8 cellular contexts compared by ENCODE assay signal in genomic region chr12:105226219-105226618, GRCh38. TPM values are rescaled to one million over a fixed set of nuclear protein-coding genes. Genes with fewer than 3 reads are reported as not detected.
A peak's percentile ranks its signal among the peaks of the same experiment; 100 is the strongest.
DNase-seq lines count a peak whose midpoint lies in the region; ATAC-seq and TF ChIP-seq lines count a peak whose summit lies in the region.

No MANE protein-coding gene starts in this region.

- H2AFZ ChIP-seq in neuronal stem cell (ENCODE audit: low read length) = no peak overlapping the region

- DNase-seq in KG1 (lab: John Stamatoyannopoulos, UW) (peak; percentile 60), caudate nucleus (lab: John Stamatoyannopoulos, UW) (peak in 48 of 61 donors; percentile 16 to 93 (median 48)), lower lobe of right lung (no peak), upper lobe of right lung (peak; percentile 56), neuronal stem cell (ENCODE audit: low spot score) (no peak), NCI-H2171 (lab: John Stamatoyannopoulos, UW) (no peak)
- no peak for DNase-seq in stimulated activated naive CD4-positive, alpha-beta T cell treated with Interleukin-2 at 50 U/mL for 16 hours (lab: John Stamatoyannopoulos, UW)

- H3K9me3 ChIP-seq in lower lobe of right lung (no peaks in the 10 kb centered on the region), upper lobe of right lung (no peaks in the 10 kb centered on the region), neuronal stem cell (replicated peaks in 1 of 2; ENCODE audit: control insufficient read depth in 2 of 2, insufficient read depth in 1 of 2, low read depth in 1 of 2, low read length in 2 of 2) (no peaks in the 10 kb centered on the region)

- no peak overlapping the region for H3K14ac ChIP-seq in neuronal stem cell (ENCODE audit: low read length)

- no peak overlapping the region for H3K4me2 ChIP-seq in neuronal stem cell (ENCODE audit: insufficient read depth, low read length, poor library complexity, severe bottlenecking)

- H3K27ac ChIP-seq in caudate nucleus (ENCODE audit: low read depth, low read length) (peak overlapping the region; percentile 74), lower lobe of right lung (no peak overlapping the region), upper lobe of right lung (peak overlapping the region; percentile 55), neuronal stem cell (replicated peaks; ENCODE audit: low read length) (no peak overlapping the region)

- no CpG with 5 or more reads among the region's 8 CpGs for WGBS in neuronal stem cell (ENCODE audit: extremely low coverage in 2 of 2, insufficient read length in 2 of 2, insufficient replicate concordance in 1 of 2), 2 donors

- H2BK5ac ChIP-seq in neuronal stem cell (ENCODE audit: low read length) = no peak overlapping the region

- no peak overlapping the region for H4K8ac ChIP-seq in neuronal stem cell (ENCODE audit: low read depth, low read length)

- H3K27me3 ChIP-seq in lower lobe of right lung (ENCODE audit: low read depth) (no peaks in the 10 kb centered on the region), upper lobe of right lung (no peaks in the 10 kb centered on the region), neuronal stem cell (ENCODE audit: control insufficient read depth in 3 of 3, insufficient read depth in 3 of 3, low read depth in 1 of 3, low read length in 3 of 3) (no peaks in the 10 kb centered on the region)

- H3K23ac ChIP-seq in neuronal stem cell (ENCODE audit: low read depth, low read length, poor library complexity) = no peak overlapping the region

- ATAC-seq in GM18519 (IDR thresholded peaks at IDR 0.05; ENCODE audit: low FRiP score, unreplicated experiment) = peak; percentile 53
- peak; percentile 73 to 77 for ATAC-seq in lower lobe of right lung
- ATAC-seq in upper lobe of right lung = peak; percentile 78

- H3K9ac ChIP-seq in neuronal stem cell (ENCODE audit: low read depth, low read length, poor library complexity) = no peak overlapping the region

- peaks cover 34% of the 10 kb centered on the region for H3K4me1 ChIP-seq in lower lobe of right lung
- peaks cover 45% of the 10 kb centered on the region for H3K4me1 ChIP-seq in upper lobe of right lung
- peaks cover 0 to 14% of the 10 kb centered on the region in 2 donors for H3K4me1 ChIP-seq in neuronal stem cell (ENCODE audit: control insufficient read depth in 2 of 2, insufficient read depth in 1 of 2, low read depth in 1 of 2, low read length in 2 of 2)

- H2BK15ac ChIP-seq in neuronal stem cell (ENCODE audit: low read length) = no peak overlapping the region

- no peak overlapping the region for H4K91ac ChIP-seq in neuronal stem cell (ENCODE audit: low read depth, low read length, poor library complexity)

- H2AK5ac ChIP-seq in neuronal stem cell (ENCODE audit: low read depth, low read length) = no peak overlapping the region

- no peak overlapping the region for H3K4ac ChIP-seq in neuronal stem cell (ENCODE audit: low read length)

- no peaks in the 10 kb centered on the region for H3K79me1 ChIP-seq in neuronal stem cell (ENCODE audit: low read depth, low read length)

- H3K36me3 ChIP-seq in lower lobe of right lung (peaks cover 45% of the 10 kb centered on the region), upper lobe of right lung (peaks cover 11% of the 10 kb centered on the region), neuronal stem cell (replicated peaks in 1 of 2; ENCODE audit: control insufficient read depth in 2 of 2, insufficient read depth in 2 of 2, low read length in 2 of 2) (peaks cover 4 to 94% of the 10 kb centered on the region in 2 donors)

- H3K18ac ChIP-seq in neuronal stem cell (ENCODE audit: low read length) = no peak overlapping the region

- no peak overlapping the region for H2BK120ac ChIP-seq in neuronal stem cell (ENCODE audit: low read depth, low read length)

- intact Hi-C loops in lower lobe of right lung (cut with DNase I) (no loop called here), upper lobe of right lung (cut with DNase I) (no loop called here)

- TF ChIP-seq CTCF in lower lobe of right lung (IDR thresholded peaks at IDR 0.05) (no peak), upper lobe of right lung (IDR thresholded peaks at IDR 0.05) (no peak)

- H2BK12ac ChIP-seq in neuronal stem cell (ENCODE audit: low read length) = no peak overlapping the region

- H3K4me3 ChIP-seq in lower lobe of right lung (no peak overlapping the region), upper lobe of right lung (no peak overlapping the region), neuronal stem cell (ENCODE audit: low read length in 2 of 2) (no peak overlapping the region)

RNA-seq across cellular contexts. Expression of gene APPL2, which starts 9.8 kb away (rescaled TPM):
- total RNA-seq in lower lobe of right lung (34.0 TPM), upper lobe of right lung (30.9 TPM)
- 30.1 TPM for polyA plus RNA-seq in neuronal stem cell (2013, experiment 1 of 2)
- 30.2 TPM for polyA plus RNA-seq in neuronal stem cell (2013, experiment 2 of 2)

Comparison
In these comparisons a context has a peak if more than half of its experiments do, and no peak if none do; other contexts are left out.
1. DNase-seq: peak in KG1 (single experiment), caudate nucleus (48 of 61) and upper lobe of right lung (single experiment); none in lower lobe of right lung (single experiment), neuronal stem cell (single experiment), NCI-H2171 (single experiment) and stimulated activated naive CD4-positive, alpha-beta T cell treated with Interleukin-2 at 50 U/mL for 16 hours (single experiment).
2. H3K27ac ChIP-seq: peak in caudate nucleus (single experiment) and upper lobe of right lung (single experiment); none in lower lobe of right lung (single experiment) and neuronal stem cell (single experiment).
3. Peak in every context shown above with its lines, with median percentiles within 50 percentile points of each other: ATAC-seq.